In the genomic region with DNA sequence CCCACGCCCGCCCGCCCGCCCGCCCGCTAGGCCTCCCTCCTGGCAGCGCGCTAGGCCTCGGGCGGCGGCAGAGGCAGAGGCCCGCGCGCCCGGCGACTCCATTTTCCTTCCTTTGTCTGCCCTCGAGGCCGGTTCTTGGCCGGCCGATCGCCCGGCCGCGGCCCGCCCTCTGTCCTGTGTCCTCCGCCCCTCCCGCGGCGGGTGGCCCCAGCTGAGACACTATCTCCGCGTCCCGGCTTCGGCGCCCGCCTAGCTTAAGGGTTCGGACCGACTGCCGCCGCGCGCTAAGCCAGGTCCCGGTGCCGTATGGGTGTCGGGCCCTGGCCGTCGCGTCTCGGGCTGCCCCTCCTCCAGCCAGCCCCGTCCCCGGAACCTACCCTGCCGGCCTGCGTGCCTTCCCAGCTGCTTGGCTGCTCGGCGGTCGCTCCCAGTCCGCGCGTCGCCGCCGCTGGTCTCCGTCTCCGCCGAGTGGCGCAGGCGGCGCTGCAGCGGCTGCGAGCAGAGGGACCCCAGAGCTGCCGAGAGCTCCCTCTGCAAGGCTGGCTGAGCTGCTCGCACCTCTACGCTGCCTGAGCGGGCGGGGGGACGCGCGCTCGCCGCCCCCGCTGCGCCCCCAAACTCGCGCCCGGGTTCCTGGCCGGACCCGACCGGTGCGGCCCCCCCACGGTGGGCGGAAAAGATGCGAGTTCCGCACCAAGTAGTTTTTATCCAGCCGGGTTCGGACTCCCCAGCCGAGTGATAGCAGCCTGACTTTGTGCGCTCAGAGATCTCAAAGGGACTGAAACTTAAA, we compare ENCODE assay signal across 8 cellular contexts. TPM values are rescaled to one million over a fixed set of nuclear protein-coding genes. Genes with fewer than 3 reads are reported as not detected.
DNase-seq lines count a peak whose midpoint lies in the region; ATAC-seq and TF ChIP-seq lines count a peak whose summit lies in the region.

No MANE protein-coding gene starts in this region.

- H3K9me3 Mint-ChIP-seq in activated naive CD8-positive, alpha-beta T cell treated with anti-CD3 and anti-CD28 coated beads, Interleukin-2, amount 10 ng/mL, durations not matched to agents 7 days and 5 days, result no peaks in the 10 kb centered on the region

- H3K4me3 ChIP-seq in SJSA1 (peak overlapping the region; percentile 100), heart left ventricle (peak overlapping the region; percentile 74 to 99 (median 95))

- POLR2A ChIA-PET in activated naive CD8-positive, alpha-beta T cell treated with anti-CD3 and anti-CD28 coated beads, Interleukin-2, amount 10 ng/mL, durations not matched to agents 7 days and 5 days (lab: Charles Lee), result interaction anchor here (0.7 to 5.1 kb wide), 21 partner anchors 8 to 445 kb away, joined by 3 to 155 read pairs (median 4); partner anchors contain the start of genes ACD, C16orf86, CARMIL2 and ENKD1

- no peaks in the 10 kb centered on the region for H3K27me3 Mint-ChIP-seq in activated naive CD8-positive, alpha-beta T cell treated with anti-CD3 and anti-CD28 coated beads, Interleukin-2, amount 10 ng/mL, durations not matched to agents 7 days and 5 days

- peak; percentile 63 for TF ChIP-seq CTCF in C4-2B (conservative IDR thresholded peaks at IDR 0.05)
- TF ChIP-seq CTCF in heart left ventricle (IDR thresholded peaks at IDR 0.05), result peak in 4 of 12 donors; percentile 16 to 54 (median 28)

- H3K9me3 ChIP-seq in SJSA1 (replicated peaks), result no peaks in the 10 kb centered on the region
- H3K9me3 ChIP-seq in heart left ventricle, result no peaks in the 10 kb centered on the region

- DNase-seq in SJSA1 (ENCODE audit: low read depth in 1 of 2, low spot score in 2 of 2) (peak; percentile 69 to 77), heart left ventricle (peak; percentile 54 to 87 (median 74)), posterior cingulate gyrus (peak; percentile 35 to 94 (median 60)), cortex of kidney (lab: John Stamatoyannopoulos, UW) (no peak)
- DNase-seq in activated naive CD8-positive, alpha-beta T cell treated with anti-CD3 and anti-CD28 coated beads, Interleukin-2, amount 10 ng/mL, durations not matched to agents 7 days and 5 days, result peak; percentile 77

- peaks cover 7% of the 10 kb centered on the region for H3K36me3 Mint-ChIP-seq in activated naive CD8-positive, alpha-beta T cell treated with anti-CD3 and anti-CD28 coated beads, Interleukin-2, amount 10 ng/mL, durations not matched to agents 7 days and 5 days

- H3K4me3 Mint-ChIP-seq in activated naive CD8-positive, alpha-beta T cell treated with anti-CD3 and anti-CD28 coated beads, Interleukin-2, amount 10 ng/mL, durations not matched to agents 7 days and 5 days, result peak overlapping the region; percentile 89

- no peaks in the 10 kb centered on the region for H3K27me3 ChIP-seq in SJSA1 (replicated peaks)
- no peaks in the 10 kb centered on the region for H3K27me3 ChIP-seq in heart left ventricle

- H3K27ac Mint-ChIP-seq in activated naive CD8-positive, alpha-beta T cell treated with anti-CD3 and anti-CD28 coated beads, Interleukin-2, amount 10 ng/mL, durations not matched to agents 7 days and 5 days, result peak overlapping the region; percentile 94

- WGBS in heart left ventricle, 4 donors, result 0 to 1% (median 0%) methylated on average over 27 to 96 of the region's 96 CpGs

- peaks cover 33% of the 10 kb centered on the region for H3K4me1 ChIP-seq in SJSA1 (replicated peaks)
- H3K4me1 ChIP-seq in heart left ventricle, result peaks cover 7 to 41% (median 28%) of the 10 kb centered on the region in 12 donors

- TF ChIP-seq POLR2A in heart left ventricle (IDR thresholded peaks at IDR 0.05), result no peak

- H3K27ac ChIP-seq in C4-2B (peak overlapping the region; percentile 100), SJSA1 (peak overlapping the region; percentile 96), heart left ventricle (peak overlapping the region; percentile 95 to 100 (median 99))

- peaks cover 32% of the 10 kb centered on the region for H3K4me1 Mint-ChIP-seq in activated naive CD8-positive, alpha-beta T cell treated with anti-CD3 and anti-CD28 coated beads, Interleukin-2, amount 10 ng/mL, durations not matched to agents 7 days and 5 days

- intact Hi-C loops in heart left ventricle (cut with DNase I) (loop anchor here in 9 of 10 donors (1.0 to 5.0 kb wide), 13 partner anchors 32 to 106 kb away; partner anchors contain the start of genes C16orf86 (in 5 of the 9), ENKD1 (in 5 of the 9), RIPOR1 (in 3 of the 9) and ACD (in 2 of the 9)), posterior cingulate gyrus (cut with DNase I) (loop anchor here (1.0 to 5.0 kb wide), 4 partner anchors 42 to 106 kb away; partner anchors contain the start of genes ACD and PARD6A)

- ATAC-seq in GM19023 (IDR thresholded peaks at IDR 0.05; ENCODE audit: unreplicated experiment), result peak; percentile 12
- ATAC-seq in HG03378 (IDR thresholded peaks at IDR 0.05; ENCODE audit: unreplicated experiment), result peak; percentile 4
- ATAC-seq in activated naive CD8-positive, alpha-beta T cell treated with anti-CD3 and anti-CD28 coated beads, Interleukin-2, amount 10 ng/mL, durations not matched to agents 7 days and 5 days (ENCODE audit: low read depth), result peak; percentile 3
- peak in 3 of 4 donors; percentile 4 to 25 (median 24) for ATAC-seq in heart left ventricle

- H3K36me3 ChIP-seq in SJSA1, result peaks cover 15% of the 10 kb centered on the region
- H3K36me3 ChIP-seq in heart left ventricle, result peaks cover 0 to 1% (median 0%) of the 10 kb centered on the region in 9 donors

RNA-seq across cellular contexts. Expression of gene CTCF, which starts 0.8 kb away (rescaled TPM):
- 26.6 and 39.1 TPM in 2 replicates for total RNA-seq in SJSA1 (2014; rRNA removed; shearing (Covaris generic))
- 10 to 100 TPM; 69.9 to 72.3 TPM for total RNA-seq in activated naive CD8-positive, alpha-beta T cell treated with anti-CD3 and anti-CD28 coated beads, Interleukin-2, amount 10 ng/mL, durations not matched to agents 7 days and 5 days
- total RNA-seq in heart left ventricle, result 10 to 100 TPM; 19.0 to 35.8 (median 25.4) TPM
- 10 to 100 TPM; 13.9 to 18.6 TPM for polyA plus RNA-seq in heart left ventricle

RNA-seq across cellular contexts. Expression of gene RIPOR1, which starts 34.5 kb away (rescaled TPM):
- total RNA-seq in SJSA1 (2014; rRNA removed; shearing (Covaris generic)), result 20.1 and 24.8 TPM in 2 replicates
- 10 to 100 TPM; 28.7 to 35.7 TPM for total RNA-seq in activated naive CD8-positive, alpha-beta T cell treated with anti-CD3 and anti-CD28 coated beads, Interleukin-2, amount 10 ng/mL, durations not matched to agents 7 days and 5 days
- total RNA-seq in heart left ventricle, result 100 to 1,000 TPM in 1 of 9 donors, 10 to 100 TPM in 8; 51.1 to 156 (median 69.4) TPM
- polyA plus RNA-seq in heart left ventricle, result 10 to 100 TPM; 40.7 to 45.5 TPM
